ENCODE assay signal across 10 cellular contexts in the genomic region with DNA sequence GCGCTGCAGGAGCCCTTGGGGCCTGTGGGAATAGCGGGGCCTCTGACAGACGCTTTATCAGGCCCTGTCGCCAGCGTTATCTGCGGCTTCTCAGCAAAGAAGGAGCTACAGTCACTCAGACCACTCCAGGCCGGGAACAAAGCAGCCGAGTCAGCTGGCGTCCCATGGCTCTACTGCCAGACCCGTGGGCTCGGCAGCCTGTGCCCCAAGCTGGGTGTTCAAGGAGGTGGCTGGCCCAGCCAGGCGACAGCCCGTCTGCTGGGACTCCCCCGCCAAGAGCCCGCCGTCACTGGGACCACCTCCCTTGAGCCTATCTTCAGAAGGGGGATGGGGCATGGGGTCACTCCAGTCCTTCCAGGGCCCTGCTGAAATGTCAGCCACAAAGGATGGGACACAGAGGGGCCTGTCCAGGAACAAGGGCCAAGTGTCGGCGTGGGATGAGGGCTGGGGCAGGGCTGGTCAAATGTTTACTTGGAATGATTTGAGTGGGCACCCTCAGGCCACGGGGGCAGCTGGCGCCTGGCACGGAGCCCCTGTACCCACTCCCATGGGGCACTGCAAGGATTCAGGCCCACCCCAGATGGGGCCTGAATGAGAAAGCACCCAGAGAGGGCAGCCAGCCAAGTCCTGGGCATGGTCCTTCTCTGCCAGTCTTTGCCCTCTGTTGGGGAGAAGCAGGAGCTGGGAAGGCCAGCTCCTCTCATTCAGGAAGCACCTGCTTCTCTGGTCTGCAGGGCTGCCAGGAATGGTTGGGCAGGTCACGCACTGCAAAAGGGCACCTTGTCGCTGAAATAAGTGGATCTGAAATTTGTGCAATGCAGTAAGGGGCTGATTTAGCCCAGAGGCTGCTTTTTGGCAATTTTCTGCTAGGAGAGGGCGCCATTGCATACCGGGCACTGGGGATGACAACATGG.
DNase-seq lines count a peak whose midpoint lies in the region; ATAC-seq lines count a peak whose summit lies in the region.
"Had no signal": no experiment of that assay in that cellular context is flagged by ENCODE, and none has a peak within 500 bp of the region (broad histone marks: within the 10 kb centered on the region; RNA-seq: fewer than 3 reads in every experiment).

No MANE protein-coding gene starts in this region.

- DNase-seq in ELF-1 (ENCODE audit: low read depth, low spot score) (peak; percentile 74), RPMI8226 (peak; percentile 70), Right ventricle myocardium superior (peak; percentile 73), DMS79 (lab: John Stamatoyannopoulos, UW) (no peak), middle frontal gyrus (ENCODE audit: extremely low spot score, low spot score) (no peak), NCI-H2171 (lab: John Stamatoyannopoulos, UW) (no peak)
- DNase-seq in activated CD8-positive, alpha-beta T cell treated with anti-CD3 and anti-CD28 coated beads, Interleukin-2, amount 10 ng/mL, durations not matched to agents 7 days and 5 days: no peak

- peaks cover 17% of the 10 kb centered on the region for H3K27me3 Mint-ChIP-seq in activated CD8-positive, alpha-beta T cell treated with anti-CD3 and anti-CD28 coated beads, Interleukin-2, amount 10 ng/mL, durations not matched to agents 7 days and 5 days (ENCODE audit: low read depth)

- POLR2A ChIA-PET in activated CD8-positive, alpha-beta T cell treated with anti-CD3 and anti-CD28 coated beads, Interleukin-2, amount 10 ng/mL, durations not matched to agents 7 days and 5 days (lab: Charles Lee): no interaction called here

- peaks cover 10% of the 10 kb centered on the region for H3K4me1 Mint-ChIP-seq in activated CD8-positive, alpha-beta T cell treated with anti-CD3 and anti-CD28 coated beads, Interleukin-2, amount 10 ng/mL, durations not matched to agents 7 days and 5 days (ENCODE audit: low read depth)

- intact Hi-C loops in Right ventricle myocardium superior (cut with DNase I): loop anchor here (5.0 kb wide), 4 partner anchors 73 to 248 kb away; partner anchors contain the start of gene SMAD6

- no peak overlapping the region for H3K4me3 Mint-ChIP-seq in activated CD8-positive, alpha-beta T cell treated with anti-CD3 and anti-CD28 coated beads, Interleukin-2, amount 10 ng/mL, durations not matched to agents 7 days and 5 days

- no peaks in the 10 kb centered on the region for H3K36me3 ChIP-seq in rectal smooth muscle tissue (ENCODE audit: control insufficient read depth, insufficient read depth, low read length)
- H3K36me3 ChIP-seq: adrenal gland had no signal

- CTCF ChIA-PET in activated CD8-positive, alpha-beta T cell treated with anti-CD3 and anti-CD28 coated beads, Interleukin-2, amount 10 ng/mL, durations not matched to agents 7 days and 5 days (lab: Charles Lee): interaction anchor here (0.7 to 4.5 kb wide), 21 partner anchors 12 to 447 kb away, joined by 3 to 96 read pairs (median 8); no protein-coding TSS in a partner anchor

- peak; percentile 74 for ATAC-seq in Right ventricle myocardium superior (ENCODE audit: poor library complexity)
- ATAC-seq in activated CD8-positive, alpha-beta T cell treated with anti-CD3 and anti-CD28 coated beads, Interleukin-2, amount 10 ng/mL, durations not matched to agents 7 days and 5 days: no peak

- H3K4me3 ChIP-seq in rectal smooth muscle tissue (ENCODE audit: low read length): peak overlapping the region; percentile 28
- H3K4me3 ChIP-seq: adrenal gland had no signal

- H3K27ac ChIP-seq in rectal smooth muscle tissue (ENCODE audit: low read depth, low read length): peak overlapping the region; percentile 52

- no peaks in the 10 kb centered on the region for H3K36me3 Mint-ChIP-seq in activated CD8-positive, alpha-beta T cell treated with anti-CD3 and anti-CD28 coated beads, Interleukin-2, amount 10 ng/mL, durations not matched to agents 7 days and 5 days (ENCODE audit: low read depth)
- H3K36me3 Mint-ChIP-seq: naive thymus-derived CD4-positive, alpha-beta T cell had no signal

- H3K4me1 ChIP-seq in rectal smooth muscle tissue (ENCODE audit: control insufficient read depth, insufficient read depth, low read length): peaks cover 10% of the 10 kb centered on the region

- no peak overlapping the region for H3K9ac ChIP-seq in rectal smooth muscle tissue (ENCODE audit: low read length)

- no peaks in the 10 kb centered on the region for H3K27me3 ChIP-seq in rectal smooth muscle tissue (ENCODE audit: control insufficient read depth, insufficient read depth, low read length)
- H3K27me3 ChIP-seq: adrenal gland had no signal

- no peaks in the 10 kb centered on the region for H3K9me3 Mint-ChIP-seq in activated CD8-positive, alpha-beta T cell treated with anti-CD3 and anti-CD28 coated beads, Interleukin-2, amount 10 ng/mL, durations not matched to agents 7 days and 5 days (ENCODE audit: insufficient read depth)

- no peak overlapping the region for H3K27ac Mint-ChIP-seq in activated CD8-positive, alpha-beta T cell treated with anti-CD3 and anti-CD28 coated beads, Interleukin-2, amount 10 ng/mL, durations not matched to agents 7 days and 5 days

Comparison
In these comparisons a context has a peak if more than half of its experiments do, and no peak if none do; other contexts are left out.
1. DNase-seq: peak in ELF-1 (single experiment), RPMI8226 (single experiment) and Right ventricle myocardium superior (single experiment); none in DMS79 (single experiment), middle frontal gyrus (single experiment), activated CD8-positive, alpha-beta T cell treated with anti-CD3 and anti-CD28 coated beads, Interleukin-2, amount 10 ng/mL, durations not matched to agents 7 days and 5 days (single experiment) and NCI-H2171 (single experiment).